ENCODE assay signal across 8 cellular contexts in the genomic region with DNA sequence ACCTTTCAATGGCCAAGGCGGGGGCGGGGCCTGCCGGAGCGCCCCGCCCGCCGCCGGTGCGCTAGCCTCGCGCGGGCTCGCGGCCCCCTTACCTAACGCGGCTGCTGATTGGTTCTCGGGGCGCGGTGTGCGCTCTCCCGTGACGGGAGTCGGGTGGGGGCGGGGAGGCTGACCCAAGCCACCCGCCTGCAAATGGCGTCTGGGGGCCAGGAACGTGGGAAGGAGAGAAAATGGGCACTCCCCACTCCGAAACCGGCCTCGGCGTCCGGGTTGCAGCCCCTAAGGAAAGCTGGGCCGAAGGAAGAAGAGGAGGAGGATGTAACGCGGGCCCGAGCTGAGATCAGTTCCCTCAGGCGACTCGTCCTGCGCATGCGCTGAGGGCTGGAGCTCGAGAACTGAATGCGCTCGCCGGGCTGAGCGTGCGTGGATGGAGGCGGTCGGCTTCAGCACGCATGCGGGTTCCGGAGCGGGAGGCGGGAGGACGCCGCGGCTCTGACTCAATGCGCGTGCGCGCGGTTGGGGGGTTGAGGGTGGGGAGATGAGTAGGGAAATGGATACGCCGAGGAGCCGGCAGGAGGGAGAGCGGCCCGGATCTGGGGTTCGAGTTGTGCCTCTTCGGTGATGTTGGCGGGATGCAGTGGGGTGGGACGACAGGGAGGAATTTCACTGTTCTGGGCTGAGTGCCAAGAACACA. TPM values are rescaled to one million over a fixed set of nuclear protein-coding genes. Genes with fewer than 3 reads are reported as not detected.
DNase-seq lines count a peak whose midpoint lies in the region; ATAC-seq and TF ChIP-seq lines count a peak whose summit lies in the region.

A gene with protein sequence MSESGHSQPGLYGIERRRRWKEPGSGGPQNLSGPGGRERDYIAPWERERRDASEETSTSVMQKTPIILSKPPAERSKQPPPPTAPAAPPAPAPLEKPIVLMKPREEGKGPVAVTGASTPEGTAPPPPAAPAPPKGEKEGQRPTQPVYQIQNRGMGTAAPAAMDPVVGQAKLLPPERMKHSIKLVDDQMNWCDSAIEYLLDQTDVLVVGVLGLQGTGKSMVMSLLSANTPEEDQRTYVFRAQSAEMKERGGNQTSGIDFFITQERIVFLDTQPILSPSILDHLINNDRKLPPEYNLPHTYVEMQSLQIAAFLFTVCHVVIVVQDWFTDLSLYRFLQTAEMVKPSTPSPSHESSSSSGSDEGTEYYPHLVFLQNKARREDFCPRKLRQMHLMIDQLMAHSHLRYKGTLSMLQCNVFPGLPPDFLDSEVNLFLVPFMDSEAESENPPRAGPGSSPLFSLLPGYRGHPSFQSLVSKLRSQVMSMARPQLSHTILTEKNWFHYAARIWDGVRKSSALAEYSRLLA (minus strand): TSS at position 401 of the 694 bp plus-strand sequence. CDS start 4,221 bp downstream, outside the sequence.

- TF ChIP-seq POLR2A in GM18951 (IDR thresholded peaks at IDR 0.05; ENCODE audit: extremely low read depth, insufficient read depth, insufficient read length), result peak; percentile 66

- intact Hi-C loops in activated B cell treated with CpG ODN at 0.5 μM for 24 hours (cut with micrococcal nuclease), result loop anchor here (1.0 to 2.0 kb wide), 4 partner anchors 9 to 54 kb away; no protein-coding TSS in a partner anchor

- ATAC-seq in HG03196 (IDR thresholded peaks at IDR 0.05; ENCODE audit: unreplicated experiment) (peak; percentile 57), activated B cell treated with CpG ODN at 0.5 μM for 24 hours (ENCODE audit: low read depth) (peak; percentile 74)

- DNase-seq in AG08396 (ENCODE audit: low spot score) (peak; percentile 99), NCI-H345 (lab: John Stamatoyannopoulos, UW) (peak; percentile 94), activated B cell treated with CpG ODN at 0.5 μM for 24 hours (peak; percentile 97), cardiac fibroblast (ENCODE audit: low read depth in 2 of 2) (peak; percentile 98 to 99), immature natural killer cell (peak; percentile 99 to 100 (median 99)), smooth muscle cell of the brain vasculature (ENCODE audit: low read depth, low spot score) (peak; percentile 95)

- peak within 1 kb of the TSS; percentile 98 for H3K27ac Mint-ChIP-seq in activated B cell treated with CpG ODN at 0.5 μM for 24 hours
- H3K27ac Mint-ChIP-seq in immature natural killer cell, result peak within 1 kb of the TSS; percentile 96 to 99 (median 98)

- POLR2A ChIA-PET in activated B cell treated with CpG ODN at 0.5 μM for 24 hours (lab: Charles Lee), result interaction anchor here (0.6 to 24.7 kb wide), 14 partner anchors 9 to 250 kb away, joined by 3 to 661 read pairs (median 8); partner anchors contain the start of genes IRGQ, KCNN4, PHLDB3 and PLAUR

- H3K36me3 Mint-ChIP-seq in activated B cell treated with CpG ODN at 0.5 μM for 24 hours (ENCODE audit: low read depth) (peaks cover 36% of the 10 kb centered on the region), immature natural killer cell (peaks cover 4 to 6% (median 5%) of the 10 kb centered on the region in 3 donors)

- CTCF ChIA-PET in activated B cell treated with CpG ODN at 0.5 μM for 24 hours (lab: Charles Lee), result interaction anchor here (1.1 to 4.0 kb wide), 5 partner anchors 9 to 86 kb away, joined by 3 to 33 read pairs (median 14); partner anchors contain the start of gene KCNN4

- H3K4me1 Mint-ChIP-seq in activated B cell treated with CpG ODN at 0.5 μM for 24 hours (peaks cover 81% of the 10 kb centered on the region), immature natural killer cell (peaks cover 26 to 31% of the 10 kb centered on the region in 2 donors)

- peak within 1 kb of the TSS; percentile 70 to 93 for H3K4me3 ChIP-seq in cardiac fibroblast (replicated peaks in 1 of 2; ENCODE audit: low read depth in 2 of 2, low read length in 2 of 2)

- H3K4me3 Mint-ChIP-seq in activated B cell treated with CpG ODN at 0.5 μM for 24 hours (peak within 1 kb of the TSS; percentile 90), immature natural killer cell (peak within 1 kb of the TSS; percentile 96 to 99 (median 97))

- H3K9me3 Mint-ChIP-seq in activated B cell treated with CpG ODN at 0.5 μM for 24 hours (no peaks in the 10 kb centered on the region), immature natural killer cell (no peaks in the 10 kb centered on the region)

- no peak for TF ChIP-seq CTCF in activated B cell treated with CpG ODN at 0.5 μM for 24 hours (IDR thresholded peaks at IDR 0.05)
- no peak for TF ChIP-seq CTCF in cardiac fibroblast (IDR thresholded peaks at IDR 0.05; ENCODE audit: low read depth, low read length)

- in situ Hi-C loops in GM18951 (cut with MboI; ENCODE audit: low sequenced_read_pairs, unreplicated experiment), result no loop called here

- H3K27me3 Mint-ChIP-seq in activated B cell treated with CpG ODN at 0.5 μM for 24 hours (no peaks in the 10 kb centered on the region), immature natural killer cell (ENCODE audit: low read depth in 3 of 3) (peaks cover 11 to 15% (median 13%) of the 10 kb centered on the region in 3 donors)

RNA-seq across cellular contexts. Expression of the gene that starts here (rescaled TPM):
- 91.2 and 105 TPM in 2 replicates for total RNA-seq in activated B cell treated with CpG ODN at 0.5 μM for 24 hours
- 1 to 10 TPM; 1.9 to 9.3 (median 5.1) TPM for polyA plus RNA-seq in immature natural killer cell

Comparison
In these comparisons a context has a peak if more than half of its experiments do, and no peak if none do; other contexts are left out.
1. Peak in every context shown above with its lines: DNase-seq, ATAC-seq and H3K4me3 ChIP-seq.